Comparison of ENCODE assay signal across 8 cellular contexts in genomic region chr7:152145853-152146466, GRCh38.
A peak's percentile ranks its signal among the peaks of the same experiment; 100 is the strongest.
DNase-seq lines count a peak whose midpoint lies in the region; ATAC-seq, FAIRE-seq and TF ChIP-seq lines count a peak whose summit lies in the region.

No MANE protein-coding gene starts in this region.

- in situ Hi-C loops in K562 (cut with MboI): no loop called here

- DNase-seq in CD14-positive monocyte (ENCODE audit: low spot score) (no peak), GM12891 (ENCODE audit: insufficient read length, low spot score) (no peak), NCI-H82 treated with DMSO at 0.1 percent for 48 hours (lab: John Stamatoyannopoulos, UW; ENCODE audit: unreplicated experiment) (peak; percentile 17), K562 (ENCODE audit: extremely low read depth in 1 of 4, low spot score in 3 of 4) (peak in 2 of 4 experiments; percentile 34 to 44), iPS-NIHi11 (ENCODE audit: low spot score) (peak; percentile 50), superior temporal gyrus (ENCODE audit: extremely low spot score) (peak; percentile 73), GM12892 (ENCODE audit: insufficient read length) (no peak)

- no TSS peak for BruUV-seq in K562 (replicated peaks; lab: Mats Ljungman, UMichigan)

- no peaks in the 10 kb centered on the region for H3K4me1 Mint-ChIP-seq in CD14-positive monocyte

- H3K36me3 ChIP-seq in K562 (ENCODE audit: control insufficient read depth, insufficient read depth, low read length): peaks cover 96% of the 10 kb centered on the region

- H3K9ac ChIP-seq in K562 (ENCODE audit: insufficient read depth in 1 of 2, low read depth in 2 of 2, low read length in 2 of 2): no peak overlapping the region

- H3K4me3 Mint-ChIP-seq in CD14-positive monocyte: no peak overlapping the region

- peaks cover 90 to 100% of the 10 kb centered on the region in 2 donors for H3K36me3 Mint-ChIP-seq in CD14-positive monocyte

- no peaks in the 10 kb centered on the region for H3K79me2 ChIP-seq in K562 (ENCODE audit: control insufficient read depth, insufficient read depth, low read length)

- TF ChIP-seq RAD21 in K562 (CRISPR knock-in tag; conservative IDR thresholded peaks at IDR 0.05 in 1 of 2, IDR thresholded peaks at IDR 0.05 in 1 of 2): peak; percentile 14 to 59; a peak in 2 of 4 replicates

- H3K27ac ChIP-seq in K562 (ENCODE audit: extremely low read depth, low read depth, low read length): no peak overlapping the region

- no peak overlapping the region for H3K4me3 ChIP-seq in K562

- H3K27ac Mint-ChIP-seq in CD14-positive monocyte: no peak overlapping the region

- H3K4me1 ChIP-seq in K562 (replicated peaks in 1 of 2; ENCODE audit: control insufficient read depth in 2 of 2, insufficient read depth in 2 of 2, low read length in 2 of 2): no peaks in the 10 kb centered on the region

- H3K27me3 Mint-ChIP-seq in CD14-positive monocyte (ENCODE audit: low read depth in 3 of 3): peaks cover 0 to 2% (median 0%) of the 10 kb centered on the region in 3 donors

- intact Hi-C loops in CD14-positive monocyte (cut with micrococcal nuclease): no loop called here
- intact Hi-C loops in K562 (cut with micrococcal nuclease): no loop called here

- no peaks in the 10 kb centered on the region for H3K27me3 ChIP-seq in K562 (ENCODE audit: control insufficient read depth in 2 of 2, insufficient read depth in 2 of 2, low read length in 2 of 2)

- TF ChIP-seq POLR2A in GM12891 (IDR thresholded peaks at IDR 0.05; ENCODE audit: low read depth, low read length) (no peak), K562 (conservative IDR thresholded peaks at IDR 0.05) (no peak), GM12892 (IDR thresholded peaks at IDR 0.05; ENCODE audit: low read depth, low read length) (no peak)

- no peaks in the 10 kb centered on the region; the same call in 1 of the 2 replicates for H4K20me1 ChIP-seq in K562 (replicated peaks; ENCODE audit: control insufficient read depth, insufficient read depth, low read length)

- peak; percentile 51 for TF ChIP-seq CTCF in CD14-positive monocyte (IDR thresholded peaks at IDR 0.05)
- TF ChIP-seq CTCF in K562 (IDR thresholded peaks at IDR 0.05 in 2 of 3, conservative IDR thresholded peaks at IDR 0.05 in 1 of 3; ENCODE audit: insufficient read depth in 2 of 3, low read depth in 1 of 3, low read length in 3 of 3): peak; percentile 52 to 59 (median 57)

- H3K9me1 ChIP-seq in K562 (ENCODE audit: control insufficient read depth, insufficient read depth, low read length): peaks cover 4% of the 10 kb centered on the region

- POLR2A ChIA-PET in K562 (lab: Yijun Ruan, JAX): interaction anchor here (0.5 to 1.2 kb wide), 2 partner anchors 12 to 741 kb away, joined by 3 read pairs; no protein-coding TSS in a partner anchor

- ATAC-seq in K562 (peak; percentile 75), HG03095 (IDR thresholded peaks at IDR 0.05; ENCODE audit: unreplicated experiment) (no peak)

- CTCF ChIA-PET in K562 (lab: Yijun Ruan, JAX; ENCODE audit: low intra/inter-chr PET ratio): interaction anchor here (0.9 kb wide), 1 partner anchor 161 kb away, joined by 3 read pairs; no protein-coding TSS in a partner anchor

- 88% methylated on average over 4 of the region's 4 CpGs for WGBS in K562 (ENCODE audit: insufficient coverage, low coverage, missing lambda C conversion rate)

- peaks cover 0 to 2% (median 0%) of the 10 kb centered on the region in 7 donors for H3K9me3 Mint-ChIP-seq in CD14-positive monocyte

- no peak for TF ChIP-seq EP300 in K562 (IDR thresholded peaks at IDR 0.05; ENCODE audit: low read length)

- no peaks in the 10 kb centered on the region for H3K9me3 ChIP-seq in K562 (replicated peaks; ENCODE audit: control insufficient read depth, insufficient read depth, low read depth, low read length)

- H3K4me2 ChIP-seq in K562 (ENCODE audit: insufficient read depth, low read length): no peak overlapping the region

- no peak overlapping the region for H2AFZ ChIP-seq in K562 (ENCODE audit: low read depth, low read length)

- FAIRE-seq in GM12891 (lab: Jason Lieb, UNC) (peak; percentile 76), K562 (lab: Jason Lieb, UNC) (peak; percentile 49), GM12892 (lab: Jason Lieb, UNC) (no peak)

TF ChIP-seq in GM12891, 5 proteins besides CTCF, POLR2A, EP300 and RAD21:
- TF ChIP-seq POU2F2 (IDR thresholded peaks at IDR 0.05; ENCODE audit: low read depth, low read length) (no peak), SPI1 (IDR thresholded peaks at IDR 0.05; ENCODE audit: low read depth, low read length) (no peak), POLR2AphosphoS5 (IDR thresholded peaks at IDR 0.05; ENCODE audit: low read depth, low read length) (no peak), PAX5 (IDR thresholded peaks at IDR 0.05; ENCODE audit: insufficient read depth, low read length, severe bottlenecking) (no peak), TAF1 (IDR thresholded peaks at IDR 0.05; ENCODE audit: low read depth, low read length) (no peak)

TF ChIP-seq in K562, 482 proteins besides CTCF, POLR2A, EP300 and RAD21 (continues in another document):
- TF ChIP-seq ZNF133 (CRISPR knock-in tag; IDR thresholded peaks at IDR 0.05) (no peak), E2F3 (CRISPR knock-in tag; IDR thresholded peaks at IDR 0.05) (no peak), ERF (CRISPR knock-in tag; IDR thresholded peaks at IDR 0.05) (no peak), ZNF764 (CRISPR knock-in tag; IDR thresholded peaks at IDR 0.05; ENCODE audit: low read depth) (peak; percentile 83; the same call in 1 of the 2 replicates), IFI16 (CRISPR knock-in tag; IDR thresholded peaks at IDR 0.05) (no peak), GATAD2A (IDR thresholded peaks at IDR 0.05) (no peak), NR3C1 (CRISPR knock-in tag; IDR thresholded peaks at IDR 0.05) (no peak), GTF2E2 (tag; IDR thresholded peaks at IDR 0.05) (no peak), EGR1 (conservative IDR thresholded peaks at IDR 0.05) (no peak), ZNF217 (CRISPR knock-in tag; IDR thresholded peaks at IDR 0.05) (no peak), SMC3 (conservative IDR thresholded peaks at IDR 0.05; ENCODE audit: insufficient read depth, low read depth, low read length) (0 out of 2 replicates have a peak, but pooled peaks have one; percentile 12), SFPQ (IDR thresholded peaks at IDR 0.05; ENCODE audit: low read depth, low read length) (no peak), POLR2AphosphoS2 (IDR thresholded peaks at IDR 0.05; ENCODE audit: low read length) (no peak)
- TF ChIP-seq, protein P1, sequence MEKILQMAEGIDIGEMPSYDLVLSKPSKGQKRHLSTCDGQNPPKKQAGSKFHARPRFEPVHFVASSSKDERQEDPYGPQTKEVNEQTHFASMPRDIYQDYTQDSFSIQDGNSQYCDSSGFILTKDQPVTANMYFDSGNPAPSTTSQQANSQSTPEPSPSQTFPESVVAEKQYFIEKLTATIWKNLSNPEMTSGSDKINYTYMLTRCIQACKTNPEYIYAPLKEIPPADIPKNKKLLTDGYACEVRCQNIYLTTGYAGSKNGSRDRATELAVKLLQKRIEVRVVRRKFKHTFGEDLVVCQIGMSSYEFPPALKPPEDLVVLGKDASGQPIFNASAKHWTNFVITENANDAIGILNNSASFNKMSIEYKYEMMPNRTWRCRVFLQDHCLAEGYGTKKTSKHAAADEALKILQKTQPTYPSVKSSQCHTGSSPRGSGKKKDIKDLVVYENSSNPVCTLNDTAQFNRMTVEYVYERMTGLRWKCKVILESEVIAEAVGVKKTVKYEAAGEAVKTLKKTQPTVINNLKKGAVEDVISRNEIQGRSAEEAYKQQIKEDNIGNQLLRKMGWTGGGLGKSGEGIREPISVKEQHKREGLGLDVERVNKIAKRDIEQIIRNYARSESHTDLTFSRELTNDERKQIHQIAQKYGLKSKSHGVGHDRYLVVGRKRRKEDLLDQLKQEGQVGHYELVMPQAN (IDR thresholded peaks at IDR 0.05; ENCODE audit: borderline replicate concordance): no peak
- TF ChIP-seq, protein P2, sequence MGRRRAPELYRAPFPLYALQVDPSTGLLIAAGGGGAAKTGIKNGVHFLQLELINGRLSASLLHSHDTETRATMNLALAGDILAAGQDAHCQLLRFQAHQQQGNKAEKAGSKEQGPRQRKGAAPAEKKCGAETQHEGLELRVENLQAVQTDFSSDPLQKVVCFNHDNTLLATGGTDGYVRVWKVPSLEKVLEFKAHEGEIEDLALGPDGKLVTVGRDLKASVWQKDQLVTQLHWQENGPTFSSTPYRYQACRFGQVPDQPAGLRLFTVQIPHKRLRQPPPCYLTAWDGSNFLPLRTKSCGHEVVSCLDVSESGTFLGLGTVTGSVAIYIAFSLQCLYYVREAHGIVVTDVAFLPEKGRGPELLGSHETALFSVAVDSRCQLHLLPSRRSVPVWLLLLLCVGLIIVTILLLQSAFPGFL (CRISPR knock-in tag; IDR thresholded peaks at IDR 0.05): no peak

Comparison
In these comparisons a context has a peak if more than half of its experiments do, and no peak if none do; other contexts are left out.
1. DNase-seq: peak in NCI-H82 treated with DMSO at 0.1 percent for 48 hours (single experiment), iPS-NIHi11 (single experiment) and superior temporal gyrus (single experiment); none in CD14-positive monocyte (single experiment), GM12891 (single experiment) and GM12892 (single experiment).